Comparison of ENCODE assay signal across 8 cellular contexts in genomic region chr5:57174128-57174849, GRCh38. TPM values are rescaled to one million over a fixed set of nuclear protein-coding genes. Genes with fewer than 3 reads are reported as not detected.
A peak's percentile ranks its signal among the peaks of the same experiment; 100 is the strongest.
DNase-seq lines count a peak whose midpoint lies in the region; ATAC-seq and TF ChIP-seq lines count a peak whose summit lies in the region.

No MANE protein-coding gene starts in this region.

- H3K27me3 Mint-ChIP-seq in activated CD8-positive, alpha-beta memory T cell treated with anti-CD3 and anti-CD28 coated beads, Interleukin-2, amount 10 ng/mL, durations not matched to agents 7 days and 5 days, result no peaks in the 10 kb centered on the region
- no peaks in the 10 kb centered on the region for H3K27me3 Mint-ChIP-seq in natural killer cell treated with Interleukin-12 subunit alpha and Interleukin-12 subunit beta and Interleukin-15 and Interleukin-18, amount 100 ng/mL, for 72 hours

- H3K4me1 ChIP-seq in BE2C (no peaks in the 10 kb centered on the region), fibroblast of lung (ENCODE audit: control insufficient read depth, extremely low read depth, insufficient read depth, low read length) (peaks cover 6% of the 10 kb centered on the region)

- H3K4me2 ChIP-seq in fibroblast of lung (ENCODE audit: extremely low read depth, insufficient read depth, low read length), result peak overlapping the region; percentile 98

- H2AFZ ChIP-seq in fibroblast of lung (ENCODE audit: low read length), result peak overlapping the region; percentile 87

- H3K27ac Mint-ChIP-seq in activated CD8-positive, alpha-beta memory T cell treated with anti-CD3 and anti-CD28 coated beads, Interleukin-2, amount 10 ng/mL, durations not matched to agents 7 days and 5 days, result peak overlapping the region; percentile 98
- peak overlapping the region; percentile 97 to 99 for H3K27ac Mint-ChIP-seq in natural killer cell treated with Interleukin-12 subunit alpha and Interleukin-12 subunit beta and Interleukin-15 and Interleukin-18, amount 100 ng/mL, for 72 hours

- peak overlapping the region; percentile 94 for H3K4me3 Mint-ChIP-seq in activated CD8-positive, alpha-beta memory T cell treated with anti-CD3 and anti-CD28 coated beads, Interleukin-2, amount 10 ng/mL, durations not matched to agents 7 days and 5 days
- H3K4me3 Mint-ChIP-seq in natural killer cell treated with Interleukin-12 subunit alpha and Interleukin-12 subunit beta and Interleukin-15 and Interleukin-18, amount 100 ng/mL, for 72 hours, result peak overlapping the region; percentile 98

- H4K20me1 ChIP-seq in fibroblast of lung (ENCODE audit: control insufficient read depth, extremely low read depth, insufficient read depth, low read length), result peaks cover 3% of the 10 kb centered on the region

- H3K9me3 Mint-ChIP-seq in activated CD8-positive, alpha-beta memory T cell treated with anti-CD3 and anti-CD28 coated beads, Interleukin-2, amount 10 ng/mL, durations not matched to agents 7 days and 5 days (ENCODE audit: low read depth), result no peaks in the 10 kb centered on the region
- no peaks in the 10 kb centered on the region for H3K9me3 Mint-ChIP-seq in natural killer cell treated with Interleukin-12 subunit alpha and Interleukin-12 subunit beta and Interleukin-15 and Interleukin-18, amount 100 ng/mL, for 72 hours

- H3K9me3 ChIP-seq in BE2C (no peaks in the 10 kb centered on the region), fibroblast of lung (ENCODE audit: control insufficient read depth, insufficient read depth, low read depth, low read length) (no peaks in the 10 kb centered on the region)

- H3K9ac ChIP-seq in fibroblast of lung (ENCODE audit: insufficient read depth, low read length), result peak overlapping the region; percentile 100

- H3K79me2 ChIP-seq in fibroblast of lung (ENCODE audit: control insufficient read depth, insufficient read depth, low read length), result peaks cover 54% of the 10 kb centered on the region

- peaks cover 38% of the 10 kb centered on the region for H3K36me3 Mint-ChIP-seq in activated CD8-positive, alpha-beta memory T cell treated with anti-CD3 and anti-CD28 coated beads, Interleukin-2, amount 10 ng/mL, durations not matched to agents 7 days and 5 days
- peaks cover 15% of the 10 kb centered on the region for H3K36me3 Mint-ChIP-seq in natural killer cell treated with Interleukin-12 subunit alpha and Interleukin-12 subunit beta and Interleukin-15 and Interleukin-18, amount 100 ng/mL, for 72 hours

- DNase-seq in BE2C (no peak), KBM-7 (peak; percentile 59), fibroblast of lung (ENCODE audit: low read depth in 2 of 2) (peak; percentile 23 to 24), GM13976 (ENCODE audit: low spot score) (no peak)
- peak; percentile 66 for DNase-seq in activated CD8-positive, alpha-beta memory T cell treated with anti-CD3 and anti-CD28 coated beads, Interleukin-2, amount 10 ng/mL, durations not matched to agents 7 days and 5 days
- DNase-seq in natural killer cell treated with Interleukin-12 subunit alpha and Interleukin-12 subunit beta and Interleukin-15 and Interleukin-18, amount 100 ng/mL, for 72 hours (ENCODE audit: low spot score), result no peak

- peak overlapping the region; percentile 77 for H3K4me3 ChIP-seq in BE2C (ENCODE audit: low read depth, low read length)
- H3K4me3 ChIP-seq in fibroblast of lung (replicated peaks in 1 of 4; ENCODE audit: control extremely low read depth in 1 of 4, insufficient read depth in 1 of 4, low read depth in 3 of 4, low read length in 4 of 4), result peak overlapping the region; percentile 95 to 98 (median 98)

- CTCF ChIA-PET in activated CD8-positive, alpha-beta memory T cell treated with anti-CD3 and anti-CD28 coated beads, Interleukin-2, amount 10 ng/mL, durations not matched to agents 7 days and 5 days (lab: Charles Lee), result interaction anchor here (1.0 kb wide), 1 partner anchor 16 kb away, joined by 5 read pairs; no protein-coding TSS in a partner anchor

- H3K27me3 ChIP-seq in BE2C (no peaks in the 10 kb centered on the region), fibroblast of lung (ENCODE audit: control insufficient read depth, insufficient read depth, low read length) (no peaks in the 10 kb centered on the region)

- peaks cover 29% of the 10 kb centered on the region for H3K4me1 Mint-ChIP-seq in activated CD8-positive, alpha-beta memory T cell treated with anti-CD3 and anti-CD28 coated beads, Interleukin-2, amount 10 ng/mL, durations not matched to agents 7 days and 5 days
- H3K4me1 Mint-ChIP-seq in natural killer cell treated with Interleukin-12 subunit alpha and Interleukin-12 subunit beta and Interleukin-15 and Interleukin-18, amount 100 ng/mL, for 72 hours (ENCODE audit: low read depth in 2 of 2), result peaks cover 39 to 42% of the 10 kb centered on the region in 2 donors

- in situ Hi-C loops in KBM-7 (cut with MboI; ENCODE audit: low pct_unique_long_range_greater_than_20kb, low sequenced_read_pairs), result no loop called here
- in situ Hi-C loops in GM13976 (cut with MboI; ENCODE audit: low sequenced_read_pairs, unreplicated experiment), result no loop called here

- H3K36me3 ChIP-seq in BE2C (peaks cover 16% of the 10 kb centered on the region), fibroblast of lung (ENCODE audit: control insufficient read depth, insufficient read depth, low read length) (no peaks in the 10 kb centered on the region)

- peak overlapping the region; percentile 100 for H3K27ac ChIP-seq in fibroblast of lung (ENCODE audit: insufficient read depth, low read length)

- no peak for TF ChIP-seq CTCF in BE2C (IDR thresholded peaks at IDR 0.05; ENCODE audit: low read depth, low read length)
- no peak for TF ChIP-seq CTCF in fibroblast of lung (conservative IDR thresholded peaks at IDR 0.05 in 1 of 2, IDR thresholded peaks at IDR 0.05 in 1 of 2; ENCODE audit: low read depth in 1 of 2, low read length in 2 of 2)
- no peak for TF ChIP-seq CTCF in GM13976 (IDR thresholded peaks at IDR 0.05; ENCODE audit: borderline replicate concordance, control extremely low read depth, extremely low read depth, insufficient read depth, missing control alignments)

- ATAC-seq in GM19023 (IDR thresholded peaks at IDR 0.05; ENCODE audit: unreplicated experiment), result peak; percentile 4
- peak; percentile 14 for ATAC-seq in activated CD8-positive, alpha-beta memory T cell treated with anti-CD3 and anti-CD28 coated beads, Interleukin-2, amount 10 ng/mL, durations not matched to agents 7 days and 5 days
- peak; percentile 0 to 1 for ATAC-seq in natural killer cell treated with Interleukin-12 subunit alpha and Interleukin-12 subunit beta and Interleukin-15 and Interleukin-18, amount 100 ng/mL, for 72 hours
- no peak for ATAC-seq in GM18520 (IDR thresholded peaks at IDR 0.05; ENCODE audit: unreplicated experiment)

RNA-seq across cellular contexts. Expression of gene GPBP1, which starts 0.4 kb away (rescaled TPM):
- polyA plus RNA-seq in BE2C (2012; ENCODE audit: insufficient read depth, insufficient read length, low read depth), result 63.9 TPM
- total RNA-seq in activated CD8-positive, alpha-beta memory T cell treated with anti-CD3 and anti-CD28 coated beads, Interleukin-2, amount 10 ng/mL, durations not matched to agents 7 days and 5 days, result 100 to 1,000 TPM in 1 of 2 experiments, 10 to 100 TPM in 1; 95.0 to 101 TPM
- total RNA-seq in fibroblast of lung, result 80.9 and 82.1 TPM in 2 replicates
- 45.5 and 50.4 TPM in 2 replicates for polyA plus RNA-seq in fibroblast of lung
- 29.5 and 30.0 TPM in 2 replicates for polyA plus RNA-seq in fibroblast of lung (2012)
- polyA minus RNA-seq in fibroblast of lung (ENCODE audit: low replicate concordance), result 0.90 and 1.7 TPM in 2 replicates
- total RNA-seq in natural killer cell treated with Interleukin-12 subunit alpha and Interleukin-12 subunit beta and Interleukin-15 and Interleukin-18, amount 100 ng/mL, for 72 hours, result 10 to 100 TPM; 88.3 to 91.1 TPM

Comparison
In these comparisons a context has a peak if more than half of its experiments do, and no peak if none do; other contexts are left out.
1. DNase-seq: peak in KBM-7 (single experiment), activated CD8-positive, alpha-beta memory T cell treated with anti-CD3 and anti-CD28 coated beads, Interleukin-2, amount 10 ng/mL, durations not matched to agents 7 days and 5 days (single experiment) and fibroblast of lung (2 of 2); none in BE2C (single experiment), natural killer cell treated with Interleukin-12 subunit alpha and Interleukin-12 subunit beta and Interleukin-15 and Interleukin-18, amount 100 ng/mL, for 72 hours (single experiment) and GM13976 (single experiment).